In genomic region chr10:21525367-21526183, GRCh38 we compare ENCODE assay signal across 8 cellular contexts. TPM values are rescaled to one million over a fixed set of nuclear protein-coding genes. Genes with fewer than 3 reads are reported as not detected.
DNase-seq lines count a peak whose midpoint lies in the region; ATAC-seq and TF ChIP-seq lines count a peak whose summit lies in the region.

Gene SKIDA1, minus strand, starts transcription at chr10:21525682. Its CDS starts 7,860 bp downstream, at chr10:21517822.

- ATAC-seq in HG02943 (IDR thresholded peaks at IDR 0.05; ENCODE audit: low read depth, unreplicated experiment) = peak; percentile 44
- ATAC-seq in sciatic nerve = peak; percentile 91

- no peaks in the 10 kb centered on the region for H3K27me3 ChIP-seq in iPS-15b (ENCODE audit: control insufficient read depth, insufficient read depth, low read length)

- POLR2A ChIA-PET in MCF 10A (lab: Yijun Ruan, JAX) = interaction anchor here (0.6 to 11.2 kb wide), 21 partner anchors 7 to 1707 kb away, joined by 3 to 141 read pairs (median 3); partner anchors contain the start of gene MLLT10

- peak within 1 kb of the TSS; percentile 92 for H3K9ac ChIP-seq in iPS-15b (ENCODE audit: low read depth, low read length)

- TF ChIP-seq CTCF in GM13977 (IDR thresholded peaks at IDR 0.05; ENCODE audit: extremely low read depth, insufficient read depth, missing control alignments) = no peak
- TF ChIP-seq CTCF in MCF 10A (IDR thresholded peaks at IDR 0.05; ENCODE audit: unreplicated experiment) = no peak

- H3K4me1 Mint-ChIP-seq in MCF 10A (ENCODE audit: insufficient read depth, unreplicated experiment) = peaks cover 10% of the 10 kb centered on the region

- H3K9me3 ChIP-seq in iPS-15b (ENCODE audit: control insufficient read depth, insufficient read depth, low read length) = no peaks in the 10 kb centered on the region

- H3K9me3 Mint-ChIP-seq in MCF 10A (ENCODE audit: unreplicated experiment) = no peaks in the 10 kb centered on the region

- no peaks in the 10 kb centered on the region for H3K36me3 ChIP-seq in iPS-15b (ENCODE audit: control insufficient read depth, insufficient read depth, low read length)

- peak within 1 kb of the TSS; percentile 97 for H3K4me3 Mint-ChIP-seq in MCF 10A (ENCODE audit: unreplicated experiment)

- in situ Hi-C loops in GM13977 (cut with MboI; ENCODE audit: low pct_unique_long_range_greater_than_20kb, low sequenced_read_pairs, unreplicated experiment) = no loop called here

- H3K4me3 ChIP-seq in iPS-15b (ENCODE audit: low read depth, low read length) = peak within 1 kb of the TSS; percentile 84

- H3K4me1 ChIP-seq in iPS-15b (ENCODE audit: control insufficient read depth, insufficient read depth, low read length) = peaks cover 43% of the 10 kb centered on the region

- H3K27ac Mint-ChIP-seq in MCF 10A (ENCODE audit: low read depth, unreplicated experiment) = peak within 1 kb of the TSS; percentile 100

- no peaks in the 10 kb centered on the region for H3K36me3 Mint-ChIP-seq in MCF 10A (ENCODE audit: insufficient read depth, unreplicated experiment)

- DNase-seq in GM13977 (ENCODE audit: low spot score) (peak; percentile 63), NCI-H1930 (lab: John Stamatoyannopoulos, UW) (peak; percentile 45 to 62), T1000 (lab: John Stamatoyannopoulos, UW) (peak; percentile 99), MCF 10A (ENCODE audit: unreplicated experiment) (peak; percentile 84), sciatic nerve (ENCODE audit: low spot score) (peak; percentile 93), epidermal melanocyte (ENCODE audit: insufficient read length, low spot score) (no peak)

- CTCF ChIA-PET in MCF 10A (lab: Yijun Ruan, JAX) = interaction anchor here (0.5 to 1.6 kb wide), 6 partner anchors 17 to 472 kb away, joined by 3 to 5 read pairs (median 3); no protein-coding TSS in a partner anchor

- intact Hi-C loops in MCF 10A (cut with micrococcal nuclease) (loop anchor here (2.0 to 5.0 kb wide), 2 partner anchors 29 to 448 kb away; no protein-coding TSS in a partner anchor), sciatic nerve (cut with DNase I) (no loop called here)

- no TSS peak for BruUV-seq in MCF 10A (replicated peaks; lab: Mats Ljungman, UMichigan)

- H3K27me3 Mint-ChIP-seq in MCF 10A (ENCODE audit: insufficient read depth, unreplicated experiment) = no peaks in the 10 kb centered on the region

RNA-seq across cellular contexts. Expression of gene SKIDA1, which starts in this region (rescaled TPM):
- total RNA-seq in MCF 10A (2022) (0.56 and 1.2 TPM in 2 replicates), sciatic nerve (3.1 TPM)
